In the genomic region with DNA sequence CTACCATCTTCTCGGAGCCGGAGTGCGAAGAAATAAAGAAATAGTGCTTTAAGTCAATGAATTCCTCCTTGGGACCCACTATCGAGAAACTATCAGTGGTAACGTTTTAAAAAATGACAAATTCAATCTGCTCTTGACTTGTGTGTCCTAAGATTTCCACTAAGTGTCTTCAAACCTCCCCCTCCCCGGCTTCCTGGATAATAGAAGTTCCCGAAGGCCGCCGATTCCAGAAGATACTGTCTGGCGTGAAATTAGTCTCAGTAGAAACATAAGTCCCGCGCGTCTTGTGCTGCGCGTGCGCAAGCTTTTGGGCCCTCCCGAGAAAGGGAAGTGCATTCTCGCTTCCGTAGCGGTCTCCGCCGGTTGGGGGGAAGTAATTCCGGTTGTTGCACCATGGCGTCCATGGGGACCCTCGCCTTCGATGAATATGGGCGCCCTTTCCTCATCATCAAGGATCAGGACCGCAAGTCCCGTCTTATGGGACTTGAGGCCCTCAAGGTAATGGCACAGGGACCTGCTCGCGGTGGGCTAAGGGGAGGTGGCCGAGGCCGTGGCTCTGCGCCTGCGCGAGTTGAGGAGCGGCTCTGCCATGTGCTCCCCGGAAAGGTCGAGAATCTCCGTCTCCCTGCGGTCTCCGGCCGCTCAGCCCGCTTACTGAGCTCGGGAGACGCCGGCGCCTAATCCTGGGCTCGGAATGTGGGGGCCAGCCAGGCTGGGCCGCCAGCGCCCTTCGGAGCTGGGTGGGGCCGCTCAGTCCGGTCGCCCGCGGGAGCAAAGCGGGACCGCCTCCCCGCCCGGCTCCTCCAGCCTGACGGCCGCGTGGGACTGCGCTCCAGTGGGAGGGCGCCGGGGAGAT, we compare ENCODE assay signal across 8 cellular contexts. TPM values are rescaled to one million over a fixed set of nuclear protein-coding genes. Genes with fewer than 3 reads are reported as not detected.
DNase-seq lines count a peak whose midpoint lies in the region; TF ChIP-seq lines count a peak whose summit lies in the region.

A gene (plus strand): TSS at position 333 of the 856 bp plus-strand sequence. CDS start 61 bp downstream, at position 394.

- TF ChIP-seq POLR2A in stomach (IDR thresholded peaks at IDR 0.05): no peak

- H3K79me1 ChIP-seq in H9 (ENCODE audit: insufficient read depth, low read depth, low read length, poor library complexity, severe bottlenecking): no peaks in the 10 kb centered on the region

- H3K9ac ChIP-seq in H9 (ENCODE audit: extremely low read depth, insufficient read length, low read length): peak within 1 kb of the TSS; percentile 99
- peak within 1 kb of the TSS; percentile 91 for H3K9ac ChIP-seq in neural cell (ENCODE audit: low read length)

- no peak within 1 kb of the TSS for H3K56ac ChIP-seq in H9 (ENCODE audit: insufficient read length, low read depth, low read length)

- peak; percentile 57 for TF ChIP-seq RAD21 in neural cell (conservative IDR thresholded peaks at IDR 0.05)

- peak within 1 kb of the TSS; percentile 95 to 96 for H3K4me3 Mint-ChIP-seq in H9

- H3K23ac ChIP-seq in H9 (ENCODE audit: insufficient read length, low read depth, low read length): no peak within 1 kb of the TSS

- peak within 1 kb of the TSS; percentile 99 for H3K18ac ChIP-seq in H9 (ENCODE audit: insufficient read length, low read depth, low read length)

- no peak for TF ChIP-seq CTCF in H9 (conservative IDR thresholded peaks at IDR 0.05)
- TF ChIP-seq CTCF in fibroblast of villous mesenchyme (IDR thresholded peaks at IDR 0.05; ENCODE audit: insufficient read depth, low read depth, low read length): no peak
- peak; percentile 20 for TF ChIP-seq CTCF in neural cell (IDR thresholded peaks at IDR 0.05; ENCODE audit: poor library complexity, severe bottlenecking)
- TF ChIP-seq CTCF in stomach (IDR thresholded peaks at IDR 0.05): no peak

- no CpG with 5 or more reads among the region's 67 CpGs for WGBS in H9 (ENCODE audit: extremely low coverage, insufficient read length, low lambda C conversion rate)
- WGBS in stomach, 5 donors: 0% methylated on average over 26 to 67 of the region's 67 CpGs

- H3F3A ChIP-seq in neural cell (ENCODE audit: insufficient read depth, low read length, poor library complexity, severe bottlenecking): no peaks in the 10 kb centered on the region

- intact Hi-C loops in stomach (cut with DNase I; ENCODE audit: low total_unique reads): no loop called here

- H4K91ac ChIP-seq in H9 (ENCODE audit: insufficient read length, low read depth, low read length): no peak within 1 kb of the TSS

- H3K4me1 ChIP-seq in H9 (ENCODE audit: insufficient read depth, low read length) (peaks cover 4% of the 10 kb centered on the region; the same call in 1 of the 2 replicates), stomach (peaks cover 33 to 48% (median 44%) of the 10 kb centered on the region in 4 donors)

- TF ChIP-seq EP300 in neural cell (conservative IDR thresholded peaks at IDR 0.05; ENCODE audit: poor library complexity, severe bottlenecking) (peak; percentile 20), stomach (IDR thresholded peaks at IDR 0.05) (no peak)

- H2BK12ac ChIP-seq in H9 (ENCODE audit: insufficient read length, low read depth, low read length): no peak within 1 kb of the TSS

- H3K27me3 Mint-ChIP-seq in H9 (ENCODE audit: low read depth): no peaks in the 10 kb centered on the region; the same call in 1 of the 2 replicates

- H3K4me3 ChIP-seq in MG63: peak within 1 kb of the TSS; percentile 85
- peak within 1 kb of the TSS; percentile 93 for H3K4me3 ChIP-seq in fibroblast of villous mesenchyme (ENCODE audit: low read depth, low read length)
- peak within 1 kb of the TSS; percentile 95 for H3K4me3 ChIP-seq in neural cell (ENCODE audit: low read length)
- peak within 1 kb of the TSS; percentile 88 to 100 (median 97) for H3K4me3 ChIP-seq in stomach

- peak within 1 kb of the TSS; percentile 96 for H3T11ph ChIP-seq in H9 (ENCODE audit: low read length)

- H2AFZ ChIP-seq in H9 (ENCODE audit: low read length) (no peak within 1 kb of the TSS), neural cell (ENCODE audit: low read depth, low read length) (peak within 1 kb of the TSS; percentile 89)

- peaks cover 12% of the 10 kb centered on the region for H3K23me2 ChIP-seq in H9 (ENCODE audit: insufficient read length, low read depth, low read length, poor library complexity, severe bottlenecking)

- no peaks in the 10 kb centered on the region for H3K9me3 Mint-ChIP-seq in H9

- H3K4ac ChIP-seq in H9 (ENCODE audit: low read depth, low read length): no peak within 1 kb of the TSS; the same call in 1 of the 2 replicates

- DNase-seq in ELR (ENCODE audit: low read depth) (peak; percentile 99), H9 (peak; percentile 93), MG63 (peak; percentile 94), SHP77 treated with DMSO at 0.1 percent for 48 hours (lab: John Stamatoyannopoulos, UW) (peak; percentile 99), activated gamma-delta T cell (lab: John Stamatoyannopoulos, UW) (peak; percentile 59), fibroblast of villous mesenchyme (ENCODE audit: low read depth) (peak; percentile 100), stomach (peak; percentile 93)

- no peak within 1 kb of the TSS for H2AK5ac ChIP-seq in H9 (ENCODE audit: insufficient read length, low read length)

- H3K79me2 ChIP-seq in H9 (ENCODE audit: insufficient read depth, low read length): peaks cover 39% of the 10 kb centered on the region
- peaks cover 48% of the 10 kb centered on the region for H3K79me2 ChIP-seq in neural cell (replicated peaks; ENCODE audit: insufficient read depth, low read length)

- peaks cover 49% of the 10 kb centered on the region for H3K36me3 ChIP-seq in MG63
- H3K36me3 ChIP-seq in neural cell (ENCODE audit: insufficient read depth, low read length): no peaks in the 10 kb centered on the region
- H3K36me3 ChIP-seq in stomach: peaks cover 5 to 18% (median 16%) of the 10 kb centered on the region in 4 donors

- no peaks in the 10 kb centered on the region for H3K9me2 ChIP-seq in neural cell (ENCODE audit: insufficient read depth, low read length)

- peaks cover 24 to 26% of the 10 kb centered on the region in 2 experiments for H3K4me1 Mint-ChIP-seq in H9

- peak within 1 kb of the TSS; percentile 86 for H2BK5ac ChIP-seq in H9 (ENCODE audit: insufficient read length, low read length)

- H4K8ac ChIP-seq in H9 (replicated peaks; ENCODE audit: insufficient read length, low read depth, low read length): no peak within 1 kb of the TSS

- H3K36me3 Mint-ChIP-seq in H9 (ENCODE audit: insufficient read depth in 1 of 3, low read depth in 3 of 3): peaks cover 24 to 39% (median 27%) of the 10 kb centered on the region in 3 experiments

- peak within 1 kb of the TSS; percentile 55 for H3K27ac ChIP-seq in H9 (ENCODE audit: insufficient read length, low read depth, low read length)
- H3K27ac ChIP-seq in neural cell (ENCODE audit: low read length): peak within 1 kb of the TSS; percentile 89
- peak within 1 kb of the TSS; percentile 94 to 97 (median 95) for H3K27ac ChIP-seq in stomach

- peak within 1 kb of the TSS; percentile 77 for H4K5ac ChIP-seq in H9 (ENCODE audit: insufficient read length, low read depth, low read length)

- peak within 1 kb of the TSS; percentile 96 for H3K14ac ChIP-seq in H9 (ENCODE audit: insufficient read depth, low read length)

- peak within 1 kb of the TSS; percentile 100 for H3K27ac Mint-ChIP-seq in H9

- H4K20me1 ChIP-seq in H9 (ENCODE audit: control insufficient read depth, insufficient read depth, insufficient read length): no peaks in the 10 kb centered on the region
- H4K20me1 ChIP-seq in neural cell (ENCODE audit: insufficient read depth): no peaks in the 10 kb centered on the region

- H3K9me3 ChIP-seq in H9 (ENCODE audit: control insufficient read depth, low read depth, low read length) (no peaks in the 10 kb centered on the region), MG63 (0 out of 2 replicates have a peak, but pooled peaks cover 2% of the 10 kb centered on the region), neural cell (ENCODE audit: low read length) (no peaks in the 10 kb centered on the region), stomach (no peaks in the 10 kb centered on the region)

- H2BK15ac ChIP-seq in H9 (ENCODE audit: low read depth, low read length): no peak within 1 kb of the TSS

- no peaks in the 10 kb centered on the region for H3K27me3 ChIP-seq in H9 (ENCODE audit: insufficient read depth, low read length)
- no peaks in the 10 kb centered on the region for H3K27me3 ChIP-seq in MG63
- H3K27me3 ChIP-seq in neural cell (ENCODE audit: insufficient read depth, low read depth, low read length): no peaks in the 10 kb centered on the region
- H3K27me3 ChIP-seq in stomach: no peaks in the 10 kb centered on the region

- peak within 1 kb of the TSS; percentile 84 for H2BK120ac ChIP-seq in H9 (ENCODE audit: low read depth, low read length, poor library complexity, severe bottlenecking)

- H3K4me2 ChIP-seq in H9 (ENCODE audit: insufficient read depth, insufficient read length, low read length) (peak within 1 kb of the TSS; percentile 83), neural cell (ENCODE audit: low read length) (peak within 1 kb of the TSS; percentile 84)

- no peak within 1 kb of the TSS for H2BK20ac ChIP-seq in H9 (ENCODE audit: low read depth, low read length, poor library complexity, severe bottlenecking)

TF ChIP-seq in neural cell, 6 proteins besides CTCF, POLR2A, EP300 and RAD21 (continues in another document):
- TF ChIP-seq MXI1 (conservative IDR thresholded peaks at IDR 0.05; ENCODE audit: poor library complexity, severe bottlenecking) (peak; percentile 99), EZH2 (IDR thresholded peaks at IDR 0.05; ENCODE audit: borderline replicate concordance, insufficient read depth, low read length, poor library complexity, severe bottlenecking) (no peak), POLR2AphosphoS5 (IDR thresholded peaks at IDR 0.05) (peak; percentile 78), SMC3 (conservative IDR thresholded peaks at IDR 0.05; ENCODE audit: poor library complexity) (peak; percentile 62)

RNA-seq across cellular contexts. Expression of the gene that starts here (rescaled TPM):
- total RNA-seq in H9 (2021): 530 and 532 TPM in 2 replicates
- total RNA-seq in MG63 (2014; rRNA removed; shearing (Covaris generic); ENCODE audit: low replicate concordance): 976 and 1,634 TPM in 2 replicates
- 313 and 425 TPM in 2 replicates for total RNA-seq in fibroblast of villous mesenchyme
- polyA plus RNA-seq in neural cell: 389 and 455 TPM in 2 replicates
- 310 and 355 TPM in 2 replicates for polyA minus RNA-seq in neural cell
- total RNA-seq in stomach: 100 to 1,000 TPM in 3 of 5 donors, 10 to 100 TPM in 2; 18.5 to 201 (median 116) TPM
- polyA plus RNA-seq in stomach: 100 to 1,000 TPM; 104 to 116 (median 109) TPM

Comparison
In these comparisons a context has a peak if more than half of its experiments do, and no peak if none do; other contexts are left out.
1. Peak in every context shown above with its lines: DNase-seq, H3K4me3 ChIP-seq and H3K27ac ChIP-seq.